Comparison of ENCODE assay signal across 16 cellular contexts in the genomic region with DNA sequence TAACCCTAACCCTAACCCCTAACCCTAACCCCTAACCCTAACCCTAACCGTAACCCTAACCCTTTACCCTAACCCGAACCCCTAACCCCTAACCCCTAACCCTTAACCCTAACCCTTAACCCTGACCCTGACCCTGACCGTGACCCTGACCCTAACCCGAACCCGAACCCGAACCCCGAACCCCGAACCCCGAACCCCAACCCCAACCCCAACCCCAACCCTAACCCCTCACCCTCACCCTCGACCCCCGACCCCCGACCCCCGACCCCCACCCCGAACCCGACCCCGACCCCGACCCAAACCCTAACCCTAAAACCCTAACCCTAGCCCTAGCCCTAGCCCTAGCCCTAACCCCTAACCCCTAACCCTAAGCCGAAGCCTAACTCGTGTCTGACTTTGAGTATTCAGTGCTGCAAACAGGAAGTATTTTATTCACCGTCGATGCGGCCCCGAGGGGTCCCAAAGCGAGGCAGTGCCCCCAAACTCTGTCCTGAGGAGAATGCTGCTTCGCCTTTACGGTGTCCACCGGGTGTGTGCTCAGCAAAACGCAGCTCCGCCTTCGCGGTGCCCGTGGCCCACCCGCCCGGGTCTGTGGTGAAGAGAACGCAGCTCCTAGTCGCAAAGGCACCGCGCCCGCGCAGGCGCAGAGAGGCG. TPM values are rescaled to one million over a fixed set of nuclear protein-coding genes. Genes with fewer than 3 reads are reported as not detected.
A peak's percentile ranks its signal among the peaks of the same experiment; 100 is the strongest.
DNase-seq lines count a peak whose midpoint lies in the region; ATAC-seq, FAIRE-seq and TF ChIP-seq lines count a peak whose summit lies in the region.
"Had no signal": no experiment of that assay in that cellular context is flagged by ENCODE, and none has a peak within 500 bp of the region (broad histone marks: within the 10 kb centered on the region; RNA-seq: fewer than 3 reads in every experiment).

No MANE protein-coding gene starts in this region.

- no peak overlapping the region for H2AK5ac ChIP-seq in mesenchymal stem cell (ENCODE audit: low read length, severe bottlenecking)

- no peak overlapping the region for H2BK15ac ChIP-seq in mesenchymal stem cell (ENCODE audit: low read depth, poor library complexity, severe bottlenecking)

- H2BK120ac ChIP-seq in mesenchymal stem cell (ENCODE audit: low read depth, low read length) = no peak overlapping the region

- WGBS in mesenchymal stem cell = 97% methylated on average over 19 of the region's 42 CpGs

- H3K36me3 ChIP-seq in right atrium auricular region = no peaks in the 10 kb centered on the region
- no peaks in the 10 kb centered on the region for H3K36me3 ChIP-seq in mesenchymal stem cell (ENCODE audit: control insufficient read depth in 1 of 2, insufficient read depth in 2 of 2, low read depth in 1 of 2, low read length in 2 of 2)

- no peak overlapping the region for H4K91ac ChIP-seq in mesenchymal stem cell (ENCODE audit: low read length)

- no peak overlapping the region for H3K9ac ChIP-seq in mesenchymal stem cell (ENCODE audit: low read length)

- H2BK12ac ChIP-seq in mesenchymal stem cell (ENCODE audit: low read length in 2 of 2) = no peak overlapping the region

- no peak overlapping the region for H3K14ac ChIP-seq in mesenchymal stem cell (ENCODE audit: low read length in 2 of 2)

- peak; percentile 59 for ATAC-seq in Right ventricle myocardium inferior
- no peak for ATAC-seq in HG03139 (IDR thresholded peaks at IDR 0.05; ENCODE audit: unreplicated experiment)
- ATAC-seq in HG02840 (IDR thresholded peaks at IDR 0.05; ENCODE audit: low FRiP score, unreplicated experiment) = no peak
- ATAC-seq: GM12878 had no signal

- no peaks in the 10 kb centered on the region for H3K4me1 ChIP-seq in right atrium auricular region
- no peaks in the 10 kb centered on the region for H3K4me1 ChIP-seq in mesenchymal stem cell (ENCODE audit: control insufficient read depth, insufficient read depth, low read depth, low read length)

- peak; percentile 70 for DNase-seq in Right ventricle myocardium inferior (ENCODE audit: missing footprints)
- no peak for DNase-seq in right atrium auricular region (ENCODE audit: low spot score)
- peak; percentile 5 to 28 for DNase-seq in erythroblast (lab: John Stamatoyannopoulos, UW)
- peak; percentile 4 for DNase-seq in mesenchymal stem cell
- DNase-seq in AG08395 (ENCODE audit: low spot score) = no peak
- DNase-seq in GM12892 (ENCODE audit: insufficient read length) = no peak
- DNase-seq: activated CD4-positive, CD25-positive, alpha-beta regulatory T cell treated with anti-CD3 and anti-CD28 coated beads, Interleukin-2, amount 50 U/mL, for 72 hours; activated T-cell treated with anti-CD3 and anti-CD28 coated beads, Interleukin-2, amount 50 U/mL, for 24 hours; DMS79 treated with DMSO at 0.1 percent for 48 hours; effector CD8-positive, alpha-beta T cell; mammary epithelial cell; nucleus accumbens; stimulated activated CD4-positive, alpha-beta T cell treated with anti-CD3 and anti-CD28 coated beads, Interleukin-15, amount 100 ng/mL, for 24 hours had no signal

- H2BK5ac ChIP-seq in mesenchymal stem cell (ENCODE audit: low read depth, low read length, poor library complexity, severe bottlenecking) = no peak overlapping the region

- TF ChIP-seq CTCF in right atrium auricular region (IDR thresholded peaks at IDR 0.05) = no peak

- H2AFZ ChIP-seq in mesenchymal stem cell (ENCODE audit: low read depth, low read length) = no peak overlapping the region

- no peak overlapping the region for H3K4ac ChIP-seq in mesenchymal stem cell (ENCODE audit: low read depth in 1 of 2, low read length in 2 of 2)

- H3K18ac ChIP-seq in mesenchymal stem cell (ENCODE audit: low read depth in 1 of 2, low read length in 2 of 2) = no peak overlapping the region

- H3K27me3 ChIP-seq in right atrium auricular region (no peaks in the 10 kb centered on the region), mesenchymal stem cell (ENCODE audit: control insufficient read depth in 1 of 2, insufficient read depth in 1 of 2, low read length in 2 of 2) (no peaks in the 10 kb centered on the region)

- intact Hi-C loops in Right ventricle myocardium inferior (cut with DNase I) = no loop called here

- H3K23ac ChIP-seq in mesenchymal stem cell (ENCODE audit: low read length in 2 of 2) = no peak overlapping the region

- TF ChIP-seq POLR2A in erythroblast (IDR thresholded peaks at IDR 0.05; ENCODE audit: low read length) = no peak
- no peak for TF ChIP-seq POLR2A in GM12892 (IDR thresholded peaks at IDR 0.05; ENCODE audit: low read depth, low read length)

- no peak overlapping the region for H4K8ac ChIP-seq in mesenchymal stem cell (ENCODE audit: low read length)

- no peak overlapping the region for H3K4me2 ChIP-seq in mesenchymal stem cell (ENCODE audit: low read length, poor library complexity, severe bottlenecking)

- no peak for FAIRE-seq in GM12892 (lab: Jason Lieb, UNC)
- FAIRE-seq: GM12878 had no signal

- H3K27ac ChIP-seq in right atrium auricular region (no peak overlapping the region), mesenchymal stem cell (ENCODE audit: low read length, poor library complexity, severe bottlenecking) (no peak overlapping the region)

- no peaks in the 10 kb centered on the region for H3K79me1 ChIP-seq in mesenchymal stem cell (replicated peaks; ENCODE audit: low read length, poor library complexity, severe bottlenecking)

- no peaks in the 10 kb centered on the region for H3K9me3 ChIP-seq in right atrium auricular region
- no peaks in the 10 kb centered on the region for H3K9me3 ChIP-seq in mesenchymal stem cell (ENCODE audit: control insufficient read depth, low read length)

- H3K4me3 ChIP-seq in right atrium auricular region (no peak overlapping the region), mesenchymal stem cell (ENCODE audit: insufficient read depth in 1 of 2, low read depth in 1 of 2, low read length in 2 of 2) (no peak overlapping the region)
- H3K4me3 ChIP-seq: GM12878 had no signal

RNA-seq across cellular contexts. Expression of a gene that starts 36.0 kb away (rescaled TPM):
- total RNA-seq in Right ventricle myocardium inferior = 2.9 TPM
- 10 to 100 TPM in 1 of 2 donors, 1 to 10 TPM in 1; 8.3 to 12.4 TPM for total RNA-seq in right atrium auricular region
- polyA plus RNA-seq in mesenchymal stem cell (2013, experiment 1 of 2) = not detected
- polyA plus RNA-seq in mesenchymal stem cell (2013, experiment 2 of 2) = not detected
- polyA plus RNA-seq in GM12892 (2012; ENCODE audit: missing spikeins) = not detected
- total RNA-seq: GM12878 had no signal
- polyA plus RNA-seq: GM12878 had no signal

Comparison
In these comparisons a context has a peak if more than half of its experiments do, and no peak if none do; other contexts are left out.
1. DNase-seq: peak in Right ventricle myocardium inferior (single experiment), erythroblast (2 of 2) and mesenchymal stem cell (single experiment); none in right atrium auricular region (single experiment), AG08395 (single experiment) and GM12892 (single experiment).